Comparison of ENCODE assay signal across 15 cellular contexts in the genomic region with DNA sequence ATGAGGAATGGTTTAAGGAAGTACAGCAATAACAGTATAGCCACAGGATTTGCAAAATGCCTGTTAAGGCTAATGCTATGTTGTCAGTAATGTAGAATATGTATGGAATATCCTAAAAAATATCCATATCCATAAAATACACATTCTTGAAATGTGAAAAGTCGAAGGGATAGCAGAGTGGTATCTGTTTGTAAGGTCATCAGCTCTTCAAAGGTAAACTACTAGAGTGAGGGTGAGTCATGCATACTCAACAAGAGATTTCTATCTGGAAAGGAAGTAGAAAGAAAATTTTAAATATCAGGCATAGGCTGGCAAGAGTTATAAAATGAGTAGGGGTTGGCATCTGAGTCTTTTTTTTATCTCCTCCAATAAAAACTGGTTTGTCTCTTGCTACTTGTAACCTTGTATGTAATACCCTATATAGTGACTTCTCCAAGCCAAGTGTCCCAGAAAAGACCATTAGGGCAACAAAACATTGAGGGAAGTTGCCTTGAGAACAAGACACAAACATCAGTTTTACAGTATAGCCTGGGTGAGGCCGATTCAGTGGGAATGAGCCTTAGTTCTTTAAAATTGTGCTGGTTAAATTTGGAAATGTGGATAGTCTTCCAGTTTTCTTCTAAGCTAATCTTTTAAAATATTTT.
"Had no signal": no experiment of that assay in that cellular context is flagged by ENCODE, and none has a peak within 500 bp of the region (broad histone marks: within the 10 kb centered on the region; RNA-seq: fewer than 3 reads in every experiment).

No MANE protein-coding gene starts in this region.

- ATAC-seq: esophagus mucosa, left lobe of liver had no signal

- H3K27ac ChIP-seq: prostate gland, sigmoid colon, upper lobe of left lung had no signal

- H3K27me3 ChIP-seq: sigmoid colon, upper lobe of left lung had no signal

- H3K4me1 ChIP-seq: prostate gland, sigmoid colon, upper lobe of left lung had no signal

- H3K36me3 ChIP-seq: prostate gland, sigmoid colon, upper lobe of left lung had no signal

- DNase-seq: activated CD4-positive, alpha-beta T cell treated with anti-CD3 and anti-CD28 coated beads, Interleukin-2, amount 50 U/mL, for 1 hour; activated CD4-positive, CD25-positive, alpha-beta regulatory T cell; activated naive CD4-positive, alpha-beta T cell treated with anti-CD3 and anti-CD28 coated beads, Interleukin-2, amount 10 ng/mL, durations not matched to agents 7 days and 5 days; activated T-cell treated with anti-CD3 and anti-CD28 coated beads for 4 hours; glutamatergic neuron; mesenchymal stem cell; nephron progenitor cell; sigmoid colon; stimulated activated naive CD4-positive, alpha-beta T cell; substantia nigra; upper lobe of left lung had no signal

- H3K9me3 ChIP-seq: prostate gland, sigmoid colon, upper lobe of left lung had no signal

- FAIRE-seq: TTC549 had no signal

- H3K4me3 ChIP-seq: prostate gland, sigmoid colon, upper lobe of left lung had no signal
